28 cellular contexts compared by ENCODE assay signal in genomic region chr17:39541652-39542051, GRCh38.
"Had no signal": no experiment of that assay in that cellular context is flagged by ENCODE, and none has a peak within 500 bp of the region (broad histone marks: within the 10 kb centered on the region; RNA-seq: fewer than 3 reads in every experiment).

No MANE protein-coding gene starts in this region.

- H3K4me2 ChIP-seq: hepatocyte had no signal

- FAIRE-seq: keratinocyte, urothelium cell line had no signal

- H3K9me3 Mint-ChIP-seq: naive thymus-derived CD8-positive, alpha-beta T cell; nephron; neural crest cell; stimulated activated naive CD8-positive, alpha-beta T cell treated with anti-CD3 and anti-CD28 coated beads, Interleukin-15, Interleukin-2, amounts not matched to agents 100 ng/mL and 50 ng/mL, for 24 hours had no signal

- H3K9me3 ChIP-seq: left lung, lower lobe of right lung, psoas muscle, right atrium auricular region, right lobe of liver, suprapubic skin, thoracic aorta, tibial artery, upper lobe of right lung had no signal

- H3K4me1 Mint-ChIP-seq: nephron, neural crest cell had no signal

- H3K36me3 ChIP-seq: right atrium auricular region had no signal

- H3K9ac ChIP-seq: parathyroid adenoma had no signal

- H3K4me3 Mint-ChIP-seq: naive thymus-derived CD8-positive, alpha-beta T cell; nephron; neural crest cell; stimulated activated naive CD8-positive, alpha-beta T cell treated with anti-CD3 and anti-CD28 coated beads, Interleukin-15, Interleukin-2, amounts not matched to agents 100 ng/mL and 50 ng/mL, for 24 hours had no signal

- H3K79me2 ChIP-seq: hepatocyte, parathyroid adenoma had no signal

- H3K27ac Mint-ChIP-seq: naive thymus-derived CD8-positive, alpha-beta T cell; nephron; stimulated activated naive CD8-positive, alpha-beta T cell treated with anti-CD3 and anti-CD28 coated beads, Interleukin-15, Interleukin-2, amounts not matched to agents 100 ng/mL and 50 ng/mL, for 24 hours had no signal

- H3K4me3 ChIP-seq: hepatocyte, left lung, lower lobe of right lung, psoas muscle, right atrium auricular region, right lobe of liver, suprapubic skin, thoracic aorta, tibial artery, upper lobe of right lung had no signal

- H3K4me1 ChIP-seq: parathyroid adenoma, psoas muscle, right atrium auricular region, tibial artery had no signal

- ATAC-seq: left cardiac atrium; left lung; lower lobe of right lung; naive thymus-derived CD8-positive, alpha-beta T cell; psoas muscle; right lobe of liver; upper lobe of right lung had no signal

- H3K27me3 Mint-ChIP-seq: naive thymus-derived CD8-positive, alpha-beta T cell; stimulated activated naive CD8-positive, alpha-beta T cell treated with anti-CD3 and anti-CD28 coated beads, Interleukin-15, Interleukin-2, amounts not matched to agents 100 ng/mL and 50 ng/mL, for 24 hours had no signal

- DNase-seq: kidney glomerular epithelial cell; left cardiac atrium; left lung; lower lobe of right lung; mammary epithelial cell; mesenchymal stem cell; naive thymus-derived CD8-positive, alpha-beta T cell; nucleus accumbens; psoas muscle; right lobe of liver; stimulated activated CD4-positive, alpha-beta T cell treated with anti-CD3 and anti-CD28 coated beads, Interleukin-12 subunit alpha, Interleukin-12 subunit beta, amount 100 ng/mL, for 4 hours; stimulated activated CD4-positive, alpha-beta T cell treated with anti-CD3 and anti-CD28 coated beads, Interleukin-15, amount 100 ng/mL, for 24 hours; stimulated activated CD4-positive, alpha-beta T cell treated with anti-CD3 and anti-CD28 coated beads, Interleukin-2, amount 100 ng/mL, for 24 hours; stimulated activated CD4-positive, alpha-beta T cell treated with anti-CD3 and anti-CD28 coated beads, Interleukin-4, amount 100 ng/mL, for 1 hour; stimulated activated naive CD4-positive, alpha-beta T cell; tibial artery; trophoblast cell; upper lobe of right lung had no signal

- H2AFZ ChIP-seq: hepatocyte, parathyroid adenoma had no signal

- H3K27ac ChIP-seq: hepatocyte, left lung, lower lobe of right lung, parathyroid adenoma, psoas muscle, right atrium auricular region, right lobe of liver, suprapubic skin, thoracic aorta, tibial artery, upper lobe of right lung had no signal

- H3K27me3 ChIP-seq: hepatocyte, left lung, right atrium auricular region, right lobe of liver, suprapubic skin, tibial artery, upper lobe of right lung had no signal
